Comparison of ENCODE assay signal across 1 cellular context in the genomic region with DNA sequence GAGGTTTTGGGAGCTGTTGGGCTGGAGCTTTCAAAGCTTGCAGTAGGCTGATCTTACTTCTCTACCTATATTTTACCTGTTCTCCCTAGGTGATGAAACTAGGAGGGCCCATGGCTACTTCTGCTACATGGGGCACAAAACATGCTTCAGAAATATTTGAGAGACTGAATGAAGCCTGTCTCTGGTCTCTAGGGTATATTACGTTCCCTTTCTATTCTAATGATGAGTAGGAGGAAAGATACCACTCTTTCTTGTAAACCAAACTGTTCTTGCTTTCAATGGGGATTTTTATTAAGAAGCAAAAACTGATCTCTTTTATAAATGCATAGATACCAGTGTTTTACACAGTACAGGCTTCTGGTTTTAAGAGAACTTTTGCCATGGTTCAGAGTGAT.
A peak's percentile ranks its signal among the peaks of the same experiment; 100 is the strongest.
TF ChIP-seq lines count a peak whose summit lies in the region.

No MANE protein-coding gene starts in this region.

TF ChIP-seq in GM12878, 131 proteins besides CTCF, POLR2A, EP300 and RAD21 (continued from another document):
- TF ChIP-seq, protein P1, sequence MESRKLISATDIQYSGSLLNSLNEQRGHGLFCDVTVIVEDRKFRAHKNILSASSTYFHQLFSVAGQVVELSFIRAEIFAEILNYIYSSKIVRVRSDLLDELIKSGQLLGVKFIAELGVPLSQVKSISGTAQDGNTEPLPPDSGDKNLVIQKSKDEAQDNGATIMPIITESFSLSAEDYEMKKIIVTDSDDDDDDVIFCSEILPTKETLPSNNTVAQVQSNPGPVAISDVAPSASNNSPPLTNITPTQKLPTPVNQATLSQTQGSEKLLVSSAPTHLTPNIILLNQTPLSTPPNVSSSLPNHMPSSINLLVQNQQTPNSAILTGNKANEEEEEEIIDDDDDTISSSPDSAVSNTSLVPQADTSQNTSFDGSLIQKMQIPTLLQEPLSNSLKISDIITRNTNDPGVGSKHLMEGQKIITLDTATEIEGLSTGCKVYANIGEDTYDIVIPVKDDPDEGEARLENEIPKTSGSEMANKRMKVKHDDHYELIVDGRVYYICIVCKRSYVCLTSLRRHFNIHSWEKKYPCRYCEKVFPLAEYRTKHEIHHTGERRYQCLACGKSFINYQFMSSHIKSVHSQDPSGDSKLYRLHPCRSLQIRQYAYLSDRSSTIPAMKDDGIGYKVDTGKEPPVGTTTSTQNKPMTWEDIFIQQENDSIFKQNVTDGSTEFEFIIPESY (IDR thresholded peaks at IDR 0.05) = no peak
- TF ChIP-seq, protein P2, sequence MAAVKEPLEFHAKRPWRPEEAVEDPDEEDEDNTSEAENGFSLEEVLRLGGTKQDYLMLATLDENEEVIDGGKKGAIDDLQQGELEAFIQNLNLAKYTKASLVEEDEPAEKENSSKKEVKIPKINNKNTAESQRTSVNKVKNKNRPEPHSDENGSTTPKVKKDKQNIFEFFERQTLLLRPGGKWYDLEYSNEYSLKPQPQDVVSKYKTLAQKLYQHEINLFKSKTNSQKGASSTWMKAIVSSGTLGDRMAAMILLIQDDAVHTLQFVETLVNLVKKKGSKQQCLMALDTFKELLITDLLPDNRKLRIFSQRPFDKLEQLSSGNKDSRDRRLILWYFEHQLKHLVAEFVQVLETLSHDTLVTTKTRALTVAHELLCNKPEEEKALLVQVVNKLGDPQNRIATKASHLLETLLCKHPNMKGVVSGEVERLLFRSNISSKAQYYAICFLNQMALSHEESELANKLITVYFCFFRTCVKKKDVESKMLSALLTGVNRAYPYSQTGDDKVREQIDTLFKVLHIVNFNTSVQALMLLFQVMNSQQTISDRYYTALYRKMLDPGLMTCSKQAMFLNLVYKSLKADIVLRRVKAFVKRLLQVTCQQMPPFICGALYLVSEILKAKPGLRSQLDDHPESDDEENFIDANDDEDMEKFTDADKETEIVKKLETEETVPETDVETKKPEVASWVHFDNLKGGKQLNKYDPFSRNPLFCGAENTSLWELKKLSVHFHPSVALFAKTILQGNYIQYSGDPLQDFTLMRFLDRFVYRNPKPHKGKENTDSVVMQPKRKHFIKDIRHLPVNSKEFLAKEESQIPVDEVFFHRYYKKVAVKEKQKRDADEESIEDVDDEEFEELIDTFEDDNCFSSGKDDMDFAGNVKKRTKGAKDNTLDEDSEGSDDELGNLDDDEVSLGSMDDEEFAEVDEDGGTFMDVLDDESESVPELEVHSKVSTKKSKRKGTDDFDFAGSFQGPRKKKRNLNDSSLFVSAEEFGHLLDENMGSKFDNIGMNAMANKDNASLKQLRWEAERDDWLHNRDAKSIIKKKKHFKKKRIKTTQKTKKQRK (IDR thresholded peaks at IDR 0.05; ENCODE audit: low read depth, low read length) = no peak
- TF ChIP-seq YBX1 (IDR thresholded peaks at IDR 0.05) (no peak), MEF2B (IDR thresholded peaks at IDR 0.05; ENCODE audit: partially characterized antibody, poor library complexity, severe bottlenecking) (peak; percentile 87)
TF ChIP-seq in GM12878: peak in this region for 2.
